1 cellular context compared by ENCODE assay signal in genomic region chr10:60375293-60376004, GRCh38.
TF ChIP-seq lines count a peak whose summit lies in the region.

No MANE protein-coding gene starts in this region.

TF ChIP-seq in GM23338, 12 proteins besides CTCF, POLR2A, EP300 and RAD21 (continued from another document):
- TF ChIP-seq ZNF462 (CRISPR knock-in tag; IDR thresholded peaks at IDR 0.05) (no peak), ZNF114 (CRISPR knock-in tag; IDR thresholded peaks at IDR 0.05) (no peak), JUNB (IDR thresholded peaks at IDR 0.05; ENCODE audit: unreplicated experiment) (no peak), REST (IDR thresholded peaks at IDR 0.05; ENCODE audit: unreplicated experiment) (no peak), ETS1 (IDR thresholded peaks at IDR 0.05) (no peak), CREB1 (CRISPR knock-in tag; IDR thresholded peaks at IDR 0.05; ENCODE audit: low read depth) (no peak), EZH2phosphoT487 (IDR thresholded peaks at IDR 0.05; ENCODE audit: unreplicated experiment) (no peak), NANOG (IDR thresholded peaks at IDR 0.05; ENCODE audit: borderline replicate concordance) (no peak)
